ENCODE assay signal across 31 cellular contexts in the genomic region with DNA sequence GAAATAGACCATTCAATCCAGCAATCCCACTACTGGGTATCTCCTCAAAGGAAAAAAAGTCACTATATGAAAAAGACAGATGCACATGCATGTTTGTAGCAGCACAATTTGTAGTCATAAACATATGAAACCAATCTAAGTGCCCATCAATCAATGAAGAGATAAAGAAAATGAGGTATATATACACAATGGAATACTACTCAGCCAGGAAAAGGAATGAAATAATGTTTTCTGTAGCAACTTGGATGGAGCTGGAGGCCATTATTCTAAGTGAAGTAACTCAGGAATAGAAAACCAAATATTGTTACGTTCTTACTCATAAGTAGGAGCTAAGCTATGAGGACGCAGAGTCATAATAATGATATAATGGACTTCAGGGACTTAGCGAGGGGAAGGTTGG. TPM values are rescaled to one million over a fixed set of nuclear protein-coding genes. Genes with fewer than 3 reads are reported as not detected.
"Had no signal": no experiment of that assay in that cellular context is flagged by ENCODE, and none has a peak within 500 bp of the region (broad histone marks: within the 10 kb centered on the region; RNA-seq: fewer than 3 reads in every experiment).

No MANE protein-coding gene starts in this region.

- FAIRE-seq: urothelium cell line had no signal

- H3K4me3 ChIP-seq: stomach, suprapubic skin, testis, thoracic aorta, thyroid gland, tibial artery, tibial nerve, transverse colon, upper lobe of left lung, upper lobe of right lung, uterus, vagina had no signal

- H3K9me3 ChIP-seq: stomach, suprapubic skin, testis, thoracic aorta, thyroid gland, tibial artery, transverse colon, upper lobe of left lung, upper lobe of right lung, uterus, vagina had no signal

- H3K36me3 ChIP-seq: stomach, suprapubic skin, thoracic aorta, thyroid gland, tibial artery, tibial nerve, transverse colon, upper lobe of left lung, upper lobe of right lung, uterus, vagina had no signal

- ATAC-seq: stimulated activated effector memory CD8-positive, alpha-beta T cell treated with anti-CD3 and anti-CD28 coated beads, Interleukin-12 subunit alpha, Interleukin-12 subunit beta, amount 100 ng/mL, for 72 hours; stimulated activated memory B cell treated with anti-CD40 and anti-IgM and Interleukin-4, amounts not matched to agents 10 μg/mL and 1 μg/mL and 100 μg/mL, for 72 hours; stimulated activated naive B cell treated with anti-CD40 and anti-IgM and Interleukin-4, amounts not matched to agents 10 μg/mL and 1 μg/mL and 100 μg/mL, for 72 hours; stimulated activated naive CD8-positive, alpha-beta T cell treated with anti-CD3 and anti-CD28 coated beads, Interleukin-15, amount 100 ng/mL, for 72 hours; stimulated activated naive CD8-positive, alpha-beta T cell treated with anti-CD3 and anti-CD28 coated beads, Interleukin-15, Interleukin-2, amounts not matched to agents 100 U/mL and 50 U/mL, for 24 hours; upper lobe of right lung had no signal

- H3K27ac ChIP-seq: stomach, suprapubic skin, testis, thoracic aorta, thyroid gland, tibial artery, tibial nerve, transverse colon, upper lobe of left lung, upper lobe of right lung, uterus, vagina had no signal

- DNase-seq: stimulated activated CD4-positive, alpha-beta T cell treated with anti-CD3 and anti-CD28 coated beads, Interleukin-2, amount 100 ng/mL, for 48 hours; stimulated activated CD4-positive, alpha-beta T cell treated with anti-CD3 and anti-CD28 coated beads, Interleukin-4, amount 100 ng/mL, for 1 hour; stimulated activated CD4-positive, alpha-beta T cell treated with anti-CD3 and anti-CD28 coated beads, Interleukin-4, amount 100 ng/mL, for 24 hours; stimulated activated CD4-positive, alpha-beta T cell treated with anti-CD3 and anti-CD28 coated beads, Interleukin-4, amount 100 ng/mL, for 4 hours; stimulated activated CD8-positive, alpha-beta memory T cell treated with anti-CD3 and anti-CD28 coated beads, Interleukin-4, amount 100 ng/mL, for 48 hours; stimulated activated naive B cell treated with anti-CD40 and anti-IgM and Interleukin-4, amounts not matched to agents 10 μg/mL and 1 μg/mL and 100 μg/mL, for 72 hours; stimulated activated naive CD4-positive, alpha-beta T cell; stimulated activated naive CD4-positive, alpha-beta T cell treated with Interleukin-2 at 50 U/mL for 16 hours; stimulated activated naive CD8-positive, alpha-beta T cell treated with anti-CD3 and anti-CD28 coated beads, Interleukin-15, amount 100 ng/mL, for 72 hours; stimulated activated naive CD8-positive, alpha-beta T cell treated with anti-CD3 and anti-CD28 coated beads, Interleukin-15, Interleukin-2, amounts not matched to agents 100 U/mL and 50 U/mL, for 24 hours; stomach; substantia nigra; testis; thyroid gland; tibial artery; transverse colon; trophoblast cell; upper lobe of left lung; upper lobe of right lung; uterus had no signal

- H3K4me1 ChIP-seq: stomach, suprapubic skin, testis, thyroid gland, tibial artery, tibial nerve, transverse colon, upper lobe of left lung, upper lobe of right lung, uterus, vagina had no signal

- H3K27me3 ChIP-seq: stomach, suprapubic skin, testis, thyroid gland, tibial artery, tibial nerve, transverse colon, upper lobe of left lung, upper lobe of right lung, uterus, vagina had no signal

RNA-seq across cellular contexts. Expression of a gene that starts 45.2 kb away (rescaled TPM):
- total RNA-seq: stomach, subcutaneous adipose tissue, suprapubic skin, temporal lobe, testis, thoracic aorta, thyroid gland, tibial nerve, transverse colon, upper lobe of left lung, upper lobe of right lung, ureter, uterus, vagina had no signal
- polyA plus RNA-seq: stomach, urinary bladder had no signal
